Comparison of ENCODE assay signal across 8 cellular contexts in the genomic region with DNA sequence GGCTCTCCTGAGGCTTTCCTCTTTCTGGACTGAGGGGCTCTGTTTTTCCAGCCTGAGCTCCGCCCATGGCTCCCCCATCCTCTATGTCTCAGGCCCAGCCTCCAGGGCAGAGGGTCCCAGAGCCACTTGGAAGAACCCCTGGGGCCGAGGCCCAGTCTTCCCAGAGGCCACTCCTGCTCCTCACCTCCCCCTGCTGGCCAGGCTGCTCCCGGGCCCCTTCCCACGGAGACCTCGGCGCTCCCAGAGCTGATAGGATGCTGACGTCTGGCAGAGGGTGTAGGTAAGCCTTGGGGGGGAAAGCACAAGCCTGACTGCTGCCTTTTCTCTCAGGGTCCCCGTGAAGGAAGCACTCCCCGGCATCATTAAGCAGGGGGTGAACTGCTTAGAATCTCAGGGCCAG. TPM values are rescaled to one million over a fixed set of nuclear protein-coding genes. Genes with fewer than 3 reads are reported as not detected.
DNase-seq lines count a peak whose midpoint lies in the region; ATAC-seq and TF ChIP-seq lines count a peak whose summit lies in the region.

No MANE protein-coding gene starts in this region.

- no peak overlapping the region for H4K5ac ChIP-seq in IMR-90 (ENCODE audit: low read depth, low read length)

- no peak overlapping the region for H2BK5ac ChIP-seq in IMR-90 (ENCODE audit: low read depth, low read length, poor library complexity, severe bottlenecking)

- POLR2A ChIA-PET in IMR-90 (lab: Charles Lee; ENCODE audit: unreplicated experiment): no interaction called here

- no peak overlapping the region for H3K4me2 ChIP-seq in IMR-90 (ENCODE audit: low read depth, low read length)

- TF ChIP-seq CTCF in IMR-90 (conservative IDR thresholded peaks at IDR 0.05; ENCODE audit: low read depth, low read length) (peak; percentile 59), nephron progenitor cell (IDR thresholded peaks at IDR 0.05) (peak; percentile 63), thyroid gland (IDR thresholded peaks at IDR 0.05) (peak in 2 of 6 experiments; percentile 18 to 37)

- peak; percentile 67 for TF ChIP-seq RAD21 in IMR-90 (IDR thresholded peaks at IDR 0.05; ENCODE audit: low read length)

- peaks cover 32% of the 10 kb centered on the region for H3K27me3 ChIP-seq in IMR-90 (ENCODE audit: control insufficient read depth, insufficient read depth, low read length)
- H3K27me3 ChIP-seq in thyroid gland: no peaks in the 10 kb centered on the region

- H2BK15ac ChIP-seq in IMR-90 (ENCODE audit: low read depth, low read length): no peak overlapping the region

- dilution Hi-C loops in IMR-90 (cut with HindIII; ENCODE audit: low sequenced_read_pairs, unreplicated experiment): no loop called here

- no TSS peak for BruUV-seq in IMR-90 (replicated peaks; lab: Mats Ljungman, UMichigan)

- no peaks in the 10 kb centered on the region for H3K9me3 Mint-ChIP-seq in nephron progenitor cell

- peaks cover 15% of the 10 kb centered on the region for H3K27me3 Mint-ChIP-seq in nephron progenitor cell (ENCODE audit: low read depth, poor library complexity)

- peak; percentile 54 for DNase-seq in DMS53 (lab: John Stamatoyannopoulos, UW)
- no peak for DNase-seq in DMS53 treated with DMSO at 0.1 percent for 48 hours (lab: John Stamatoyannopoulos, UW; ENCODE audit: unreplicated experiment)
- DNase-seq in IMR-90: no peak
- DNase-seq in dermis blood vessel endothelial cell: peak; percentile 59
- DNase-seq in nephron progenitor cell: peak; percentile 75
- no peak for DNase-seq in thyroid gland
- DNase-seq in caudate nucleus (lab: John Stamatoyannopoulos, UW): no peak

- H2BK20ac ChIP-seq in IMR-90 (ENCODE audit: low read depth, low read length): no peak overlapping the region

- H3K4ac ChIP-seq in IMR-90 (ENCODE audit: low read depth, low read length): no peak overlapping the region

- H3K27ac ChIP-seq in IMR-90 (ENCODE audit: insufficient read depth, low read length): no peak overlapping the region
- no peak overlapping the region for H3K27ac ChIP-seq in thyroid gland
- no peak overlapping the region for H3K27ac ChIP-seq in caudate nucleus (ENCODE audit: low read depth, low read length)

- H3K27ac Mint-ChIP-seq in nephron progenitor cell: no peak overlapping the region

- H3K4me1 ChIP-seq in IMR-90 (ENCODE audit: control insufficient read depth, insufficient read depth, low read length) (no peaks in the 10 kb centered on the region), thyroid gland (no peaks in the 10 kb centered on the region)

- H3K9me3 ChIP-seq in IMR-90 (ENCODE audit: control insufficient read depth, insufficient read depth, low read length) (no peaks in the 10 kb centered on the region), thyroid gland (no peaks in the 10 kb centered on the region)

- intact Hi-C loops in IMR-90 (cut with micrococcal nuclease): loop anchor here (1.0 to 5.0 kb wide), 4 partner anchors 35 to 484 kb away; a partner anchor contains a TSS
- intact Hi-C loops in thyroid gland (cut with DNase I): no loop called here

- no peak overlapping the region for H3K23ac ChIP-seq in IMR-90 (ENCODE audit: low read depth, low read length)

- no peak overlapping the region for H4K8ac ChIP-seq in IMR-90 (ENCODE audit: low read depth in 2 of 2, low read length in 2 of 2)

- no peak for TF ChIP-seq POLR2A in IMR-90 (IDR thresholded peaks at IDR 0.05; ENCODE audit: low read depth, low read length)
- no peak for TF ChIP-seq POLR2A in thyroid gland (IDR thresholded peaks at IDR 0.05)

- H3K14ac ChIP-seq in IMR-90 (replicated peaks; ENCODE audit: low read depth, low read length): no peak overlapping the region

- H3K4me1 Mint-ChIP-seq in nephron progenitor cell: peaks cover 11% of the 10 kb centered on the region

- H3K18ac ChIP-seq in IMR-90 (ENCODE audit: low read depth, low read length): no peak overlapping the region

- H3K4me3 Mint-ChIP-seq in nephron progenitor cell: no peak overlapping the region

- no peak overlapping the region for H2BK120ac ChIP-seq in IMR-90 (ENCODE audit: low read depth, low read length)

- H4K91ac ChIP-seq in IMR-90 (ENCODE audit: insufficient read depth, low read depth, low read length): no peak overlapping the region

- H3K56ac ChIP-seq in IMR-90 (ENCODE audit: extremely low read depth, insufficient read depth, low read length): no peak overlapping the region

- H3K36me3 Mint-ChIP-seq in nephron progenitor cell (ENCODE audit: low read depth): no peaks in the 10 kb centered on the region

- no peaks in the 10 kb centered on the region for H3K36me3 ChIP-seq in IMR-90 (ENCODE audit: control insufficient read depth, insufficient read depth, low read length)
- H3K36me3 ChIP-seq in thyroid gland: no peaks in the 10 kb centered on the region

- no peak overlapping the region for H2AFZ ChIP-seq in IMR-90 (replicated peaks; ENCODE audit: low read length, poor library complexity)

- no peaks in the 10 kb centered on the region for H4K20me1 ChIP-seq in IMR-90 (ENCODE audit: insufficient read depth, low read length)

- H3K4me3 ChIP-seq in IMR-90 (ENCODE audit: insufficient read depth, low read depth, low read length) (no peak overlapping the region), thyroid gland (replicated peaks in 1 of 3) (no peak overlapping the region)

- CTCF ChIA-PET in IMR-90 (lab: Yijun Ruan, JAX): interaction anchor here (0.9 to 1.0 kb wide), 2 partner anchors 42 to 99 kb away, joined by 3 read pairs; no protein-coding TSS in a partner anchor

- H3K9ac ChIP-seq in IMR-90 (ENCODE audit: low read depth, low read length): no peak overlapping the region

- peak; percentile 81 for ATAC-seq in IMR-90 (ENCODE audit: low read depth)
- ATAC-seq in HG02763 (IDR thresholded peaks at IDR 0.05; ENCODE audit: unreplicated experiment): no peak

- in situ Hi-C loops in IMR-90 (cut with MboI; ENCODE audit: low sequenced_read_pairs): no loop called here

- 0 out of 2 replicates have a peak, but pooled peaks cover 3% of the 10 kb centered on the region for H3K9me1 ChIP-seq in IMR-90 (ENCODE audit: insufficient read depth, low read length)

- 40% methylated on average over 1 of the region's 9 CpGs; no CpG with 5 or more reads in 1 of the 2 experiments for WGBS in IMR-90 (ENCODE audit: extremely low coverage in 2 of 2, insufficient read length in 1 of 2), 2 experiments
- WGBS in thyroid gland, 2 donors: 37 to 62% methylated on average over 3 to 9 of the region's 9 CpGs

- no peak overlapping the region for H2AK5ac ChIP-seq in IMR-90 (ENCODE audit: low read depth, low read length)

- H3K79me1 ChIP-seq in IMR-90 (ENCODE audit: low read depth in 1 of 2, low read length in 2 of 2): no peaks in the 10 kb centered on the region

- no peak overlapping the region for H2AK9ac ChIP-seq in IMR-90 (replicated peaks; ENCODE audit: low read depth, low read length, poor library complexity)

TF ChIP-seq in IMR-90, 13 proteins besides CTCF, POLR2A, EP300 and RAD21:
- no peak for TF ChIP-seq FOS (IDR thresholded peaks at IDR 0.05; ENCODE audit: low read depth, low read length)
- peak; percentile 66 for TF ChIP-seq SMC3 (IDR thresholded peaks at IDR 0.05; ENCODE audit: low read depth, low read length)

RNA-seq across cellular contexts. Expression of a gene that starts 51.4 kb away (rescaled TPM):
- total RNA-seq in IMR-90 (2012; rRNA removed): 64.2 and 189 TPM in 2 replicates
- 128 and 150 TPM in 2 replicates for polyA plus RNA-seq in IMR-90 (2012; rRNA removed)
- 69.6 and 77.4 TPM in 2 replicates for polyA plus RNA-seq in IMR-90 (2012; cell fraction: cytosol; rRNA removed)
- 10.6 and 38.1 TPM in 2 replicates for polyA plus RNA-seq in IMR-90 (2012; cell fraction: nucleus; rRNA removed; ENCODE audit: low replicate concordance)
- 113 and 124 TPM in 2 replicates for total RNA-seq in dermis blood vessel endothelial cell
- 10 to 100 TPM; 52.6 to 88.0 (median 74.3) TPM for total RNA-seq in thyroid gland

RNA-seq across cellular contexts. Expression of a gene that starts 51.8 kb away (rescaled TPM):
- total RNA-seq in IMR-90 (2012; rRNA removed) (137 and 168 TPM in 2 replicates), dermis blood vessel endothelial cell (125 and 156 TPM in 2 replicates), thyroid gland (100 to 1,000 TPM in 1 of 4 donors, 10 to 100 TPM in 3; 64.9 to 101 (median 81.3) TPM)
- polyA plus RNA-seq in IMR-90 (2012; rRNA removed): 33.1 and 41.4 TPM in 2 replicates
- 19.5 and 28.5 TPM in 2 replicates for polyA plus RNA-seq in IMR-90 (2012; cell fraction: cytosol; rRNA removed)
- polyA plus RNA-seq in IMR-90 (2012; cell fraction: nucleus; rRNA removed; ENCODE audit: low replicate concordance): 16.3 and 29.5 TPM in 2 replicates

Comparison
In these comparisons a context has a peak if more than half of its experiments do, and no peak if none do; other contexts are left out.
1. DNase-seq: peak in DMS53 (single experiment), dermis blood vessel endothelial cell (single experiment) and nephron progenitor cell (single experiment); none in DMS53 treated with DMSO at 0.1 percent for 48 hours (single experiment), IMR-90 (single experiment), thyroid gland (0 of 2) and caudate nucleus (0 of 61).